1 cellular context compared by ENCODE assay signal in the genomic region with DNA sequence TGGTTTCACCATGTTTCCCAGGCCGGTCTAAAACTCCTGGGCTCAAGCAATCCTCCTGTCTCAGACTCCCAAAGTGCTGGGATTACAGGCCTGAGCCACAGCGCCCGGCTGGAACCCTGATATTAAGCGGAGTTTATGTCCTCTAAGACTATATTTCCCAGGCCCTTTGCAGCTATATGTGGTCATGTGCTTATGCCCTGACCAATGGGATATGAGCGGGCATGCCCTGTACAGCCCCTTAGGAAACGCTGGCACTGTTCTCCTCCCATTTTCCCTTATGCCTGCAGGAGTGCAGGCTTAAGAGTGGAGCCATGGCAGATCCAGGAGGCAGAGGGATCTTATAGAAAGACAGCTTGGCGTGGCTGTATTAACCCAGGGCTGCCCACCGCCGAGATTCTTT.
TF ChIP-seq lines count a peak whose summit lies in the region.

No MANE protein-coding gene starts in this region.

TF ChIP-seq in HepG2, 621 proteins besides CTCF, POLR2A, EP300 and RAD21:
- peak; percentile 43; the same call in 1 of the 2 replicates for TF ChIP-seq NFYB (CRISPR knock-in tag; IDR thresholded peaks at IDR 0.05)
- no peak for TF ChIP-seq STAT5B (CRISPR knock-in tag; IDR thresholded peaks at IDR 0.05)
